2 cellular contexts compared by ENCODE assay signal in the genomic region with DNA sequence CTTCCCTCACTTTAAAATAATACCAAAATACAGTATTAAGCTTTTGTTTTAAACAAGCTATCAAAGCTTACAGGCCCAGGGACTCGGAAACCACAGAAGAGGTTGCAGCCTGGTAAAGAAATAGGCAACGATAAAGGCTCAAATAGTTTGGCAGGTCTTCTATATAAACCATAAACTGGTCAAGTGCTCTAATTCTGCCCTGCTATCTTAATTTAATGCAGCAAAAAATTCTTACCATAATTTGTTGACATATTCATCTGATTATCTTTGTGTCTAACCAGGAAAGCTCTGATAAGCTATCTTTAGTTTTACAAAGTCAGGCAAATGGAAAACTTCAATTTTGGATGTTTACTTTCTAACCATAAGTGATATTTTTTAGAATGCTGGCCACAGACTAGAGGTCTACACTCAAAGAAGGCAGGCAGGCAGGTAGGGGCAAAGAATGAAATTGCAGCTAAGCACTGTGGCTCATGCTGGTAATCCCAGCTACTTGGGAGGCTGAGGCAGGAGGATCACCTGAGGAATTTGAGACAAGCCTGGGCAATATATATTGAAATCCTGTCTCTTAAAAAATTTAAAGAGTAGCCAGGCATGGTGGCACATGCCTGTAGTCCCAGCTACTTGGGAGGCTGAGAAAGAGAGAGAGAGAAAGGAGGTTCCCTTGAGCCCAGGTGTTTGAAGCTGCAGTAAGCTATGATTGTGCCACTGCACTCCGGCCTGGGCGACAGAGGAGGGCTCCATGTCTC.
TF ChIP-seq lines count a peak whose summit lies in the region.

No MANE protein-coding gene starts in this region.

TF ChIP-seq in GM23338, 12 proteins besides CTCF, POLR2A, EP300 and RAD21 (continued from another document):
- TF ChIP-seq ETS1 (IDR thresholded peaks at IDR 0.05) (no peak), STAT1 (IDR thresholded peaks at IDR 0.05; ENCODE audit: unreplicated experiment) (no peak), POLR2AphosphoS5 (IDR thresholded peaks at IDR 0.05; ENCODE audit: low read depth) (no peak), ZNF462 (CRISPR knock-in tag; IDR thresholded peaks at IDR 0.05) (no peak)
- TF ChIP-seq, protein P1, sequence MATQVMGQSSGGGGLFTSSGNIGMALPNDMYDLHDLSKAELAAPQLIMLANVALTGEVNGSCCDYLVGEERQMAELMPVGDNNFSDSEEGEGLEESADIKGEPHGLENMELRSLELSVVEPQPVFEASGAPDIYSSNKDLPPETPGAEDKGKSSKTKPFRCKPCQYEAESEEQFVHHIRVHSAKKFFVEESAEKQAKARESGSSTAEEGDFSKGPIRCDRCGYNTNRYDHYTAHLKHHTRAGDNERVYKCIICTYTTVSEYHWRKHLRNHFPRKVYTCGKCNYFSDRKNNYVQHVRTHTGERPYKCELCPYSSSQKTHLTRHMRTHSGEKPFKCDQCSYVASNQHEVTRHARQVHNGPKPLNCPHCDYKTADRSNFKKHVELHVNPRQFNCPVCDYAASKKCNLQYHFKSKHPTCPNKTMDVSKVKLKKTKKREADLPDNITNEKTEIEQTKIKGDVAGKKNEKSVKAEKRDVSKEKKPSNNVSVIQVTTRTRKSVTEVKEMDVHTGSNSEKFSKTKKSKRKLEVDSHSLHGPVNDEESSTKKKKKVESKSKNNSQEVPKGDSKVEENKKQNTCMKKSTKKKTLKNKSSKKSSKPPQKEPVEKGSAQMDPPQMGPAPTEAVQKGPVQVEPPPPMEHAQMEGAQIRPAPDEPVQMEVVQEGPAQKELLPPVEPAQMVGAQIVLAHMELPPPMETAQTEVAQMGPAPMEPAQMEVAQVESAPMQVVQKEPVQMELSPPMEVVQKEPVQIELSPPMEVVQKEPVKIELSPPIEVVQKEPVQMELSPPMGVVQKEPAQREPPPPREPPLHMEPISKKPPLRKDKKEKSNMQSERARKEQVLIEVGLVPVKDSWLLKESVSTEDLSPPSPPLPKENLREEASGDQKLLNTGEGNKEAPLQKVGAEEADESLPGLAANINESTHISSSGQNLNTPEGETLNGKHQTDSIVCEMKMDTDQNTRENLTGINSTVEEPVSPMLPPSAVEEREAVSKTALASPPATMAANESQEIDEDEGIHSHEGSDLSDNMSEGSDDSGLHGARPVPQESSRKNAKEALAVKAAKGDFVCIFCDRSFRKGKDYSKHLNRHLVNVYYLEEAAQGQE (IDR thresholded peaks at IDR 0.05; ENCODE audit: unreplicated experiment): no peak

TF ChIP-seq in neural cell, 6 proteins besides CTCF, POLR2A, EP300 and RAD21 (continued from another document):
- TF ChIP-seq, protein P1 (IDR thresholded peaks at IDR 0.05; ENCODE audit: borderline replicate concordance): no peak
TF ChIP-seq in neural cell: peak in this region for 0.
